9 cellular contexts compared by ENCODE assay signal in the genomic region with DNA sequence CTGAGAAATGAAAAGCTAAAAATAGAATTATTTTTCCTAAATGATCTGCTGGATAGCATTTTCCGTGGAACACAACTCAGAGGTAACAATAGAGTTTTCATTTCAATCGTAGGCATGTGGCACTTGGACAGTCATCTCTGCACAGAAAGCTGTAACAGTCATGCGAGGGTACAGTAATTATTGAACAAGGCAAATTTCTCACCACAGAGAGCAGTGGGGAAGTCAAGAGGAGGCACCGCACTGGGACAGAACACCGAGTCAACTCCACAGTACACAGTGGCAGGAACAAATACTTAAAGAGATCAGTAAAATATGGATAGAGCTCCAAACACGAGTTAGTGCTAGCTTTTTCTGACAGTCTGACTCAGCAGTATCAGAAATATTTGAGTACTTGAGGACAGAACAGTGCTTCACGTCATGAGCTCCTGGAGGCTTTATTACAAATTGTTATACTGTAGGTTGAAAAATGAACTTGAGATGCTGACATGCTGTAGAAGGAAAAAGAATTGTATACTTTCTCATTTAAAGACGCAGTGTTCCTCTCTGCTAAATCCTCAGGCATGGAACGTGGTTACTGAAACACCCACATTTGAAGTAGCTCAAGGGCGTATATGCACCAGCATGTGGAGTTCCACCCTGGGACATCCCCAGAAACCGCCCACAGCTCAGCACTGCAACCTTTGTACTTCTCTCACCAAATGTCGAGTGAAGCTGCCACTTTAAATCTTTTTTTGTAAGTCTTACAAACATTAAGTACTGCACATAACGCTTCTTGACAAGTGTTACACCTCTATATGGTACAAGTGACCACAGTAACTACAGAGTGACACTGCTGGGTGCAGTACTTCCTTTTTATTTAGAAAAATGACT. TPM values are rescaled to one million over a fixed set of nuclear protein-coding genes. Genes with fewer than 3 reads are reported as not detected.
DNase-seq lines count a peak whose midpoint lies in the region; ATAC-seq lines count a peak whose summit lies in the region.
"Had no signal": no experiment of that assay in that cellular context is flagged by ENCODE, and none has a peak within 500 bp of the region (broad histone marks: within the 10 kb centered on the region; RNA-seq: fewer than 3 reads in every experiment).

No MANE protein-coding gene starts in this region.

- peak; percentile 19 to 39 for DNase-seq in activated CD4-positive, alpha-beta T cell treated with anti-CD3 and anti-CD28 coated beads for 24 hours (ENCODE audit: low read depth in 2 of 2)
- no peak for DNase-seq in activated CD4-positive, alpha-beta T cell treated with anti-CD3 and anti-CD28 coated beads for 1 hour
- peak; percentile 26 to 47 for DNase-seq in activated CD4-positive, alpha-beta T cell treated with anti-CD3 and anti-CD28 coated beads, Interleukin-2, amount 50 U/mL, for 4 hours
- DNase-seq in head of caudate nucleus (peak in 39 of 42 donors; percentile 38 to 88 (median 66)), AG20443 (ENCODE audit: low spot score) (no peak), A172 (ENCODE audit: low spot score) (no peak), COLO668 (lab: John Stamatoyannopoulos, UW; ENCODE audit: unreplicated experiment) (no peak)

- H3K4me1 Mint-ChIP-seq in stimulated activated memory B cell treated with anti-CD40 and anti-IgM and Interleukin-4, amounts not matched to agents 10 μg/mL and 1 μg/mL and 100 μg/mL, for 72 hours, result peaks cover 21% of the 10 kb centered on the region

- intact Hi-C loops in head of caudate nucleus (cut with DNase I), result no loop called here

- H3K4me3 Mint-ChIP-seq in stimulated activated memory B cell treated with anti-CD40 and anti-IgM and Interleukin-4, amounts not matched to agents 10 μg/mL and 1 μg/mL and 100 μg/mL, for 72 hours, result no peak overlapping the region

- H3K27me3 Mint-ChIP-seq in stimulated activated memory B cell treated with anti-CD40 and anti-IgM and Interleukin-4, amounts not matched to agents 10 μg/mL and 1 μg/mL and 100 μg/mL, for 72 hours, result no peaks in the 10 kb centered on the region

- peak; percentile 89 for ATAC-seq in stimulated activated memory B cell treated with anti-CD40 and anti-IgM and Interleukin-4, amounts not matched to agents 10 μg/mL and 1 μg/mL and 100 μg/mL, for 72 hours
- ATAC-seq: A549 had no signal

- no peaks in the 10 kb centered on the region for H3K9me3 Mint-ChIP-seq in stimulated activated memory B cell treated with anti-CD40 and anti-IgM and Interleukin-4, amounts not matched to agents 10 μg/mL and 1 μg/mL and 100 μg/mL, for 72 hours

- H3K27ac Mint-ChIP-seq in stimulated activated memory B cell treated with anti-CD40 and anti-IgM and Interleukin-4, amounts not matched to agents 10 μg/mL and 1 μg/mL and 100 μg/mL, for 72 hours, result peak overlapping the region; percentile 38

- H3K36me3 Mint-ChIP-seq in stimulated activated memory B cell treated with anti-CD40 and anti-IgM and Interleukin-4, amounts not matched to agents 10 μg/mL and 1 μg/mL and 100 μg/mL, for 72 hours, result peaks cover 65% of the 10 kb centered on the region

RNA-seq across cellular contexts. Expression of a gene that starts 27.4 kb away (rescaled TPM):
- total RNA-seq in A172 (2014; rRNA removed; shearing (Covaris generic)), result 0.67 and 2.7 TPM in 2 replicates

Comparison
In these comparisons a context has a peak if more than half of its experiments do, and no peak if none do; other contexts are left out.
1. DNase-seq: peak in activated CD4-positive, alpha-beta T cell treated with anti-CD3 and anti-CD28 coated beads for 24 hours (2 of 2), activated CD4-positive, alpha-beta T cell treated with anti-CD3 and anti-CD28 coated beads, Interleukin-2, amount 50 U/mL, for 4 hours (2 of 2) and head of caudate nucleus (39 of 42); none in activated CD4-positive, alpha-beta T cell treated with anti-CD3 and anti-CD28 coated beads for 1 hour (single experiment), AG20443 (single experiment), A172 (single experiment) and COLO668 (single experiment).